8 cellular contexts compared by ENCODE assay signal in genomic region chr1:179954494-179955317, GRCh38. TPM values are rescaled to one million over a fixed set of nuclear protein-coding genes. Genes with fewer than 3 reads are reported as not detected.
A peak's percentile ranks its signal among the peaks of the same experiment; 100 is the strongest.
DNase-seq lines count a peak whose midpoint lies in the region; ATAC-seq, FAIRE-seq and TF ChIP-seq lines count a peak whose summit lies in the region.

TSS of gene CEP350 (plus strand) at chr1:179954810. CDS start at chr1:179986182, 31,372 bp downstream.

- no peaks in the 10 kb centered on the region for H3K36me3 Mint-ChIP-seq in activated CD8-positive, alpha-beta memory T cell treated with anti-CD3 and anti-CD28 coated beads, Interleukin-2, amount 10 ng/mL, durations not matched to agents 7 days and 5 days
- H3K36me3 Mint-ChIP-seq in memory B cell = no peaks in the 10 kb centered on the region

- peaks cover 8% of the 10 kb centered on the region for H3K23me2 ChIP-seq in H1 (ENCODE audit: low read depth, low read length)

- no peaks in the 10 kb centered on the region for H3K79me1 ChIP-seq in H1 (ENCODE audit: low read depth, low read length)

- no peak within 1 kb of the TSS for H2BK15ac ChIP-seq in H1 (ENCODE audit: low read length)

- H2BK120ac ChIP-seq in H1 (replicated peaks; ENCODE audit: low read depth, low read length) = peak within 1 kb of the TSS; percentile 7

- no peak within 1 kb of the TSS for H3K14ac ChIP-seq in H1 (ENCODE audit: insufficient read length)

- H4K91ac ChIP-seq in H1 (replicated peaks; ENCODE audit: insufficient read length, low read length) = peak within 1 kb of the TSS; percentile 39

- H3K27me3 ChIP-seq in NT2/D1 (ENCODE audit: insufficient read depth, insufficient read length) = no peaks in the 10 kb centered on the region
- no peaks in the 10 kb centered on the region for H3K27me3 ChIP-seq in H1 (replicated peaks in 1 of 4; ENCODE audit: control insufficient read depth in 3 of 4, extremely low read depth in 1 of 4, insufficient read depth in 3 of 4, low read length in 3 of 4)

- H3K27ac ChIP-seq in H1 (ENCODE audit: low read depth, low read length) = peak within 1 kb of the TSS; percentile 85

- H3K9me3 ChIP-seq in NT2/D1 (ENCODE audit: insufficient read depth, low read length) (no peaks in the 10 kb centered on the region), H1 (ENCODE audit: insufficient read depth in 2 of 2, low read depth in 1 of 2, low read length in 1 of 2) (no peaks in the 10 kb centered on the region)

- no peak within 1 kb of the TSS for H2AK5ac ChIP-seq in H1 (ENCODE audit: low read depth, low read length)

- peak within 1 kb of the TSS; percentile 44; the same call in 1 of the 2 replicates for H3K18ac ChIP-seq in H1 (ENCODE audit: extremely low read depth, low read length)

- H3K56ac ChIP-seq in H1 (replicated peaks; ENCODE audit: insufficient read length, low read depth, low read length) = peak within 1 kb of the TSS; percentile 40

- H3K9ac ChIP-seq in NT2/D1 (ENCODE audit: insufficient read length, low read depth) (peak within 1 kb of the TSS; percentile 98), H1 (replicated peaks in 1 of 4; ENCODE audit: extremely low read depth in 1 of 4, low read depth in 3 of 4, low read length in 3 of 4) (peak within 1 kb of the TSS; percentile 73 to 92 (median 92))

- no peak for TF ChIP-seq RAD21 in H1 (IDR thresholded peaks at IDR 0.05 in 1 of 2, conservative IDR thresholded peaks at IDR 0.05 in 1 of 2; ENCODE audit: low read depth in 2 of 2, low read length in 2 of 2)

- no peak for TF ChIP-seq CTCF in H1 (IDR thresholded peaks at IDR 0.05; ENCODE audit: control extremely low read depth in 1 of 3, insufficient read depth in 1 of 3, low read depth in 1 of 3, low read length in 3 of 3)

- peak within 1 kb of the TSS; percentile 82 for H2BK5ac ChIP-seq in H1 (ENCODE audit: low read depth, low read length)

- peak in 1 of 2 experiments; percentile 37; a peak in 1 of 3 replicates for TF ChIP-seq EP300 in H1 (IDR thresholded peaks at IDR 0.05; ENCODE audit: borderline replicate concordance in 1 of 2, low read depth in 2 of 2, low read length in 2 of 2)

- H4K8ac ChIP-seq in H1 (ENCODE audit: extremely low read depth, insufficient read depth, low read length) = peak within 1 kb of the TSS; percentile 96; the same call in 1 of the 2 replicates

- peak within 1 kb of the TSS; percentile 2 for H3K4ac ChIP-seq in H1 (replicated peaks; ENCODE audit: insufficient read length, low read depth, low read length)

- no peaks in the 10 kb centered on the region for H4K20me1 ChIP-seq in H1 (replicated peaks in 1 of 2; ENCODE audit: control insufficient read depth in 1 of 2, insufficient read depth in 2 of 2, low read length in 2 of 2)

- H3K79me2 ChIP-seq in H1 (ENCODE audit: control insufficient read depth in 1 of 2, insufficient read depth in 2 of 2, low read length in 2 of 2) = peaks cover 0 to 46% of the 10 kb centered on the region in 2 experiments; a peak in 3 of 4 replicates

- peak within 1 kb of the TSS; percentile 96 for H3K27ac Mint-ChIP-seq in activated CD8-positive, alpha-beta memory T cell treated with anti-CD3 and anti-CD28 coated beads, Interleukin-2, amount 10 ng/mL, durations not matched to agents 7 days and 5 days
- peak within 1 kb of the TSS; percentile 92 for H3K27ac Mint-ChIP-seq in memory B cell

- TF ChIP-seq POLR2A in H1 (IDR thresholded peaks at IDR 0.05; ENCODE audit: control extremely low read depth in 1 of 2, low read depth in 2 of 2, low read length in 2 of 2) = peak; percentile 65 to 92

- DNase-seq in COR-L47 (lab: John Stamatoyannopoulos, UW) (peak; percentile 99), HUDEP-2 (lab: John Stamatoyannopoulos, UW; ENCODE audit: unreplicated experiment in 76 of 76) (peak; percentile 59 to 99 (median 96)), NT2/D1 (ENCODE audit: low read depth, low spot score) (peak; percentile 99), H1 (ENCODE audit: low read depth in 1 of 2, low spot score in 2 of 2) (peak; percentile 95 to 97), memory B cell (ENCODE audit: low spot score in 2 of 2) (peak; percentile 94 to 96)
- peak; percentile 99 for DNase-seq in activated CD8-positive, alpha-beta memory T cell treated with anti-CD3 and anti-CD28 coated beads, Interleukin-2, amount 10 ng/mL, durations not matched to agents 7 days and 5 days
- peak; percentile 92 for DNase-seq in stimulated activated CD8-positive, alpha-beta memory T cell treated with anti-CD3 and anti-CD28 coated beads, Interleukin-12 subunit alpha, Interleukin-12 subunit beta, amount 100 ng/mL, for 24 hours (ENCODE audit: extremely low read depth)

- peak within 1 kb of the TSS; percentile 7; the same call in 1 of the 2 replicates for H2BK12ac ChIP-seq in H1 (ENCODE audit: low read depth, low read length)

- peak within 1 kb of the TSS; percentile 79 to 80 for H3K4me2 ChIP-seq in H1 (ENCODE audit: insufficient read depth in 1 of 2, low read depth in 2 of 2, low read length in 2 of 2)

- H3K27me3 Mint-ChIP-seq in activated CD8-positive, alpha-beta memory T cell treated with anti-CD3 and anti-CD28 coated beads, Interleukin-2, amount 10 ng/mL, durations not matched to agents 7 days and 5 days = no peaks in the 10 kb centered on the region
- no peaks in the 10 kb centered on the region for H3K27me3 Mint-ChIP-seq in memory B cell

- peak within 1 kb of the TSS; percentile 99 for H2AFZ ChIP-seq in H1 (ENCODE audit: low read length)

- WGBS in H1 (ENCODE audit: extremely low coverage in 1 of 2, insufficient coverage in 1 of 2, insufficient read length in 1 of 2, insufficient replicate concordance in 2 of 2, low coverage in 1 of 2, low lambda C conversion rate in 2 of 2, missing lambda C conversion rate in 1 of 2), 2 experiments = 1% methylated on average over 65 of the region's 73 CpGs; no CpG with 5 or more reads in 1 of the 2 experiments

- POLR2A ChIA-PET in H1 (lab: Charles Lee; ENCODE audit: partially characterized antibody) = interaction anchor here (0.7 to 2.9 kb wide), 10 partner anchors 11 to 661 kb away, joined by 3 to 16 read pairs (median 3); partner anchors contain the start of genes SOAT1 and TOR1AIP1

- FAIRE-seq in H1 (lab: Jason Lieb, UNC) = peak; percentile 95

- H3K4me1 Mint-ChIP-seq in activated CD8-positive, alpha-beta memory T cell treated with anti-CD3 and anti-CD28 coated beads, Interleukin-2, amount 10 ng/mL, durations not matched to agents 7 days and 5 days = peaks cover 41% of the 10 kb centered on the region
- peaks cover 30% of the 10 kb centered on the region for H3K4me1 Mint-ChIP-seq in memory B cell

- H3K4me3 Mint-ChIP-seq in activated CD8-positive, alpha-beta memory T cell treated with anti-CD3 and anti-CD28 coated beads, Interleukin-2, amount 10 ng/mL, durations not matched to agents 7 days and 5 days = peak within 1 kb of the TSS; percentile 80
- H3K4me3 Mint-ChIP-seq in memory B cell = peak within 1 kb of the TSS; percentile 89

- H3K23ac ChIP-seq in H1 (ENCODE audit: insufficient read length) = no peak within 1 kb of the TSS

- no peak within 1 kb of the TSS for H2BK20ac ChIP-seq in H1 (ENCODE audit: low read length)

- H3K36me3 ChIP-seq in NT2/D1 (ENCODE audit: insufficient read depth, insufficient read length, low read length) (no peaks in the 10 kb centered on the region), H1 (ENCODE audit: control insufficient read depth in 2 of 4, insufficient read depth in 4 of 4, low read length in 3 of 4) (no peaks in the 10 kb centered on the region)

- H3K4me1 ChIP-seq in NT2/D1 (ENCODE audit: insufficient read depth, insufficient read length) = no peaks in the 10 kb centered on the region
- H3K4me1 ChIP-seq in H1 (replicated peaks in 1 of 4; ENCODE audit: control insufficient read depth in 3 of 4, insufficient read depth in 4 of 4, low read length in 3 of 4) = peaks cover 0 to 4% (median 0%) of the 10 kb centered on the region in 4 experiments; a peak in 2 of 7 replicates

- ATAC-seq in GM21381 (IDR thresholded peaks at IDR 0.05; ENCODE audit: unreplicated experiment) (peak; percentile 90), memory B cell (ENCODE audit: low read depth) (peak; percentile 85)
- ATAC-seq in activated CD8-positive, alpha-beta memory T cell treated with anti-CD3 and anti-CD28 coated beads, Interleukin-2, amount 10 ng/mL, durations not matched to agents 7 days and 5 days = peak; percentile 91

- peak within 1 kb of the TSS; percentile 31 for H4K5ac ChIP-seq in H1 (ENCODE audit: insufficient read length, low read depth, low read length)

- H3K4me3 ChIP-seq in NT2/D1 (ENCODE audit: insufficient read length, low read depth) (peak within 1 kb of the TSS; percentile 97), H1 (ENCODE audit: extremely low read depth in 1 of 4, insufficient read depth in 2 of 4, low read depth in 3 of 4, low read length in 4 of 4) (peak within 1 kb of the TSS; percentile 74 to 90 (median 83))

- CTCF ChIA-PET in activated CD8-positive, alpha-beta memory T cell treated with anti-CD3 and anti-CD28 coated beads, Interleukin-2, amount 10 ng/mL, durations not matched to agents 7 days and 5 days (lab: Charles Lee) = interaction anchor here (0.6 to 1.1 kb wide), 5 partner anchors 18 to 101 kb away, joined by 3 to 6 read pairs (median 3); no protein-coding TSS in a partner anchor
- CTCF ChIA-PET in H1 (lab: Charles Lee; ENCODE audit: partially characterized antibody) = interaction anchor here (0.6 to 2.9 kb wide), 4 partner anchors 14 to 140 kb away, joined by 3 to 7 read pairs (median 4); no protein-coding TSS in a partner anchor

- H3K9me3 Mint-ChIP-seq in activated CD8-positive, alpha-beta memory T cell treated with anti-CD3 and anti-CD28 coated beads, Interleukin-2, amount 10 ng/mL, durations not matched to agents 7 days and 5 days (ENCODE audit: low read depth) = no peaks in the 10 kb centered on the region
- H3K9me3 Mint-ChIP-seq in memory B cell = no peaks in the 10 kb centered on the region

TF ChIP-seq in H1, 55 proteins besides CTCF, POLR2A, EP300 and RAD21 (continues in another document):
- TF ChIP-seq YY1 (IDR thresholded peaks at IDR 0.05; ENCODE audit: low read depth, low read length) (peak; percentile 100), KDM4A (IDR thresholded peaks at IDR 0.05; ENCODE audit: low read depth, low read length, severe bottlenecking) (peak; percentile 74), CHD2 (IDR thresholded peaks at IDR 0.05; ENCODE audit: low read length) (peak; percentile 98), HDAC2 (IDR thresholded peaks at IDR 0.05; ENCODE audit: borderline replicate concordance in 1 of 2, low read depth in 2 of 2, low read length in 2 of 2) (peak; percentile 2 to 64; a peak in 2 of 4 replicates)

RNA-seq across cellular contexts. Expression of gene CEP350, which starts in this region (rescaled TPM):
- total RNA-seq in activated CD8-positive, alpha-beta memory T cell treated with anti-CD3 and anti-CD28 coated beads, Interleukin-2, amount 10 ng/mL, durations not matched to agents 7 days and 5 days = 10 to 100 TPM; 50.7 to 61.7 TPM
- 39.0 and 39.4 TPM in 2 replicates for total RNA-seq in H1 (2021; fragmentation: NEBNext Ultra II Directional; extraction: Animal tissue kit (Norgen Biotek cat#: 25700))
- 3.1 and 5.6 TPM in 2 replicates for polyA plus RNA-seq in H1 (2011; rRNA removed)
- polyA plus RNA-seq in H1 (2011; cell fraction: cytosol; rRNA removed) = 6.8 TPM
- 7.4 TPM for polyA plus RNA-seq in H1 (2011; cell fraction: nucleus; rRNA removed)
- 6.1 to 12.2 TPM (median 10.5 TPM) in 4 replicates for polyA plus RNA-seq in H1 (2012, experiment 1 of 2)
- polyA plus RNA-seq in H1 (2012, experiment 2 of 2) = 0.38 TPM
- polyA plus RNA-seq in H1 (2013, experiment 1 of 2) = 15.9 TPM
- polyA plus RNA-seq in H1 (2013, experiment 2 of 2) = 14.6 TPM
- polyA minus RNA-seq in H1 (2011; rRNA and poly(A)+ RNA removed) = 29.5 and 41.7 TPM in 2 replicates
- polyA minus RNA-seq in H1 (2011; cell fraction: cytosol; rRNA and poly(A)+ RNA removed) = 16.6 TPM
- 63.4 TPM for polyA minus RNA-seq in H1 (2011; cell fraction: nucleus; rRNA and poly(A)+ RNA removed)

Comparison
In these comparisons a context has a peak if more than half of its experiments do, and no peak if none do; other contexts are left out.
1. Peak in every context shown above with its lines: DNase-seq, ATAC-seq, H3K4me3 ChIP-seq and H3K27ac ChIP-seq.